Comparison of ENCODE assay signal across 24 cellular contexts in the genomic region with DNA sequence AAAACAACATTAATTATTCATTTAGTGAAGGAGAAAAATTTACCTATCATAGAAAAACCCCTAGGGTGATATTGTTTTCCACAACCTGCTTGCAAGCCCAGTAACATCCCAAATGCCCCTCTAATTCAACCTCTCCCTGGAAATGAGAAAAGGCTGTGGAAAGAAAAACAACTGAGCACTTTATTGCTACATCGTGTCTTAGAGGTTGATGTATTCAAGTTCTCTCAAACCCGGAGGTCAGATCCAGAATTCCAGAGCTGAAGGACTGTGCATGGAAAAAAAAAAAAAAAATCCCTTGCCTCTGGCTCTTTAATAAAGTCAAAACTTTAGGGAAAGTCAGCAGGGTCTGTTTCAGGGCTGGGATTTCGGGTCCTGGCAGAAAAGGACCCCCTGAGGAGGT.
A peak's percentile ranks its signal among the peaks of the same experiment; 100 is the strongest.
DNase-seq lines count a peak whose midpoint lies in the region; ATAC-seq and TF ChIP-seq lines count a peak whose summit lies in the region.
"Had no signal": no experiment of that assay in that cellular context is flagged by ENCODE, and none has a peak within 500 bp of the region (broad histone marks: within the 10 kb centered on the region; RNA-seq: fewer than 3 reads in every experiment).

No MANE protein-coding gene starts in this region.

- H3K4me1 ChIP-seq in gastroesophageal sphincter (peaks cover 0 to 37% (median 11%) of the 10 kb centered on the region in 3 donors), gastrocnemius medialis (peaks cover 3 to 19% of the 10 kb centered on the region in 2 donors)

- TF ChIP-seq CTCF in gastroesophageal sphincter (IDR thresholded peaks at IDR 0.05) (no peak), nephron (IDR thresholded peaks at IDR 0.05; ENCODE audit: unreplicated experiment in 3 of 3) (no peak), gastrocnemius medialis (IDR thresholded peaks at IDR 0.05 in 4 of 5, conservative IDR thresholded peaks at IDR 0.05 in 1 of 5) (no peak)

- TF ChIP-seq POLR2A in gastroesophageal sphincter (IDR thresholded peaks at IDR 0.05), result no peak
- no peak for TF ChIP-seq POLR2A in gastrocnemius medialis (IDR thresholded peaks at IDR 0.05)

- H3K4me3 ChIP-seq in gastroesophageal sphincter (no peak overlapping the region), gastrocnemius medialis (no peak overlapping the region)

- no peaks in the 10 kb centered on the region for H3K36me3 ChIP-seq in gastroesophageal sphincter
- H3K36me3 ChIP-seq in gastrocnemius medialis, result no peaks in the 10 kb centered on the region

- intact Hi-C loops in gastrocnemius medialis (cut with DNase I; ENCODE audit: low total_unique reads), result no loop called here

- no peak for TF ChIP-seq EP300 in gastroesophageal sphincter (IDR thresholded peaks at IDR 0.05)

- no peak for ATAC-seq in gastroesophageal sphincter
- no peak for ATAC-seq in gastrocnemius medialis
- no peak for ATAC-seq in activated CD8-positive, alpha-beta T cell treated with anti-CD3 and anti-CD28 coated beads, Interleukin-2, amount 10 ng/mL, durations not matched to agents 7 days and 5 days
- ATAC-seq: Panc1 had no signal

- 25 to 88% methylated on average over 1 to 3 of the region's 3 CpGs for WGBS in gastroesophageal sphincter (ENCODE audit: low coverage in 1 of 2), 2 donors

- CTCF ChIA-PET in activated CD8-positive, alpha-beta T cell treated with anti-CD3 and anti-CD28 coated beads, Interleukin-2, amount 10 ng/mL, durations not matched to agents 7 days and 5 days (lab: Charles Lee), result no interaction called here

- DNase-seq in DMS 273 (lab: John Stamatoyannopoulos, UW; ENCODE audit: unreplicated experiment) (peak; percentile 3), DMS 273 treated with DMSO at 0.1 percent for 48 hours (lab: John Stamatoyannopoulos, UW) (no peak), gastrocnemius medialis (no peak), NCI-H510A (lab: John Stamatoyannopoulos, UW) (no peak), NCI-H2196 treated with DMSO at 0.1 percent for 48 hours (lab: John Stamatoyannopoulos, UW; ENCODE audit: unreplicated experiment) (no peak)
- DNase-seq in activated CD8-positive, alpha-beta T cell treated with anti-CD3 and anti-CD28 coated beads, Interleukin-2, amount 10 ng/mL, durations not matched to agents 7 days and 5 days, result no peak
- DNase-seq: AML-193, DND-41, H7, HFFc6, IMR-90, MM.1S, NCI-H1092, NCI-H146, NCI-H2029 treated with DMSO at 0.1 percent for 48 hours, NCI-H2171, NCI-H446, NCI-H69 had no signal

- in situ Hi-C loops in gastrocnemius medialis (cut with MboI; ENCODE audit: low sequenced_read_pairs in 4 of 4), result no loop called here

- H3K9me3 ChIP-seq in gastroesophageal sphincter, result no peaks in the 10 kb centered on the region
- H3K9me3 ChIP-seq in gastrocnemius medialis, result no peaks in the 10 kb centered on the region

- H3K27me3 Mint-ChIP-seq in nephron (ENCODE audit: low read depth), result no peaks in the 10 kb centered on the region
- no peaks in the 10 kb centered on the region for H3K27me3 Mint-ChIP-seq in activated CD8-positive, alpha-beta T cell treated with anti-CD3 and anti-CD28 coated beads, Interleukin-2, amount 10 ng/mL, durations not matched to agents 7 days and 5 days (ENCODE audit: low read depth)

- H3K9me3 Mint-ChIP-seq in nephron, result no peaks in the 10 kb centered on the region
- peaks cover 3% of the 10 kb centered on the region for H3K9me3 Mint-ChIP-seq in activated CD8-positive, alpha-beta T cell treated with anti-CD3 and anti-CD28 coated beads, Interleukin-2, amount 10 ng/mL, durations not matched to agents 7 days and 5 days (ENCODE audit: insufficient read depth)

- H3K27ac Mint-ChIP-seq in nephron, result peak overlapping the region; percentile 60 to 90 (median 85)
- H3K27ac Mint-ChIP-seq in activated CD8-positive, alpha-beta T cell treated with anti-CD3 and anti-CD28 coated beads, Interleukin-2, amount 10 ng/mL, durations not matched to agents 7 days and 5 days, result no peak overlapping the region
- H3K27ac Mint-ChIP-seq: HFFc6 had no signal

- no peaks in the 10 kb centered on the region for H3K36me3 Mint-ChIP-seq in nephron (ENCODE audit: low read depth)
- no peaks in the 10 kb centered on the region for H3K36me3 Mint-ChIP-seq in activated CD8-positive, alpha-beta T cell treated with anti-CD3 and anti-CD28 coated beads, Interleukin-2, amount 10 ng/mL, durations not matched to agents 7 days and 5 days (ENCODE audit: low read depth)

- H3K27ac ChIP-seq in gastroesophageal sphincter, result peak overlapping the region in 3 of 4 donors; percentile 1 to 52 (median 35)
- peak overlapping the region; percentile 25 to 50 (median 31) for H3K27ac ChIP-seq in gastrocnemius medialis
- H3K27ac ChIP-seq: 22Rv1, C4-2B, HL-60 had no signal

- peaks cover 74% of the 10 kb centered on the region for H3K4me1 Mint-ChIP-seq in nephron
- peaks cover 2% of the 10 kb centered on the region for H3K4me1 Mint-ChIP-seq in activated CD8-positive, alpha-beta T cell treated with anti-CD3 and anti-CD28 coated beads, Interleukin-2, amount 10 ng/mL, durations not matched to agents 7 days and 5 days (ENCODE audit: low read depth)

- no peak overlapping the region for H3K4me3 Mint-ChIP-seq in nephron
- H3K4me3 Mint-ChIP-seq in activated CD8-positive, alpha-beta T cell treated with anti-CD3 and anti-CD28 coated beads, Interleukin-2, amount 10 ng/mL, durations not matched to agents 7 days and 5 days, result no peak overlapping the region
- H3K4me3 Mint-ChIP-seq: HFFc6 had no signal

- H3K27me3 ChIP-seq in gastroesophageal sphincter, result no peaks in the 10 kb centered on the region
- H3K27me3 ChIP-seq in gastrocnemius medialis, result no peaks in the 10 kb centered on the region

- POLR2A ChIA-PET in activated CD8-positive, alpha-beta T cell treated with anti-CD3 and anti-CD28 coated beads, Interleukin-2, amount 10 ng/mL, durations not matched to agents 7 days and 5 days (lab: Charles Lee), result no interaction called here
